23 cellular contexts compared by ENCODE assay signal in the genomic region with DNA sequence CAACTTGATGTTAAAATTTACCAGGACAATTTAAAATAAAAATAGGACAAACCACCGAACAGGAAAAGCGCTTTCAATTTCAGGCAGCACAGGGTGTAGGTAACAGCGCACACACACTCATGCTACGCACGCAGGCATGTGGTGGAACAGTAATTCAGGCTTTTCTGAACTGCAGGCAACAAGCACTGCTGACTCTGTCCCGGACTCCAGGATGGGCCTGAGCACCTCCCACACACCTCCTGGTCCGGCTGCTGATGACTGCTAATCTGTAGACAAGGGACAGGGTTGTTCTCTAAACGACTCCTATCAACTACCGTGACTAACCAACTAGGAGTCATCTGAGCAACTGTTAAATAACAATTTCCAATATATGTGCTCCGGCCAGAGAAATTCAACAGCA.
DNase-seq lines count a peak whose midpoint lies in the region; ATAC-seq and TF ChIP-seq lines count a peak whose summit lies in the region.
"Had no signal": no experiment of that assay in that cellular context is flagged by ENCODE, and none has a peak within 500 bp of the region (broad histone marks: within the 10 kb centered on the region; RNA-seq: fewer than 3 reads in every experiment).

No MANE protein-coding gene starts in this region.

- no peaks in the 10 kb centered on the region for H3F3A ChIP-seq in GM23338 (replicated peaks; ENCODE audit: low read depth)

- CTCF ChIA-PET in CD4-positive, alpha-beta T cell (lab: Charles Lee) = no interaction called here
- CTCF ChIA-PET in naive thymus-derived CD4-positive, alpha-beta T cell (lab: Charles Lee) = interaction anchor here (0.6 kb wide), 1 partner anchor 424 kb away, joined by 3 read pairs; no protein-coding TSS in a partner anchor

- H3K9me3 Mint-ChIP-seq in CD4-positive, alpha-beta T cell = no peaks in the 10 kb centered on the region
- H3K9me3 Mint-ChIP-seq in GM23338 = no peaks in the 10 kb centered on the region
- no peaks in the 10 kb centered on the region for H3K9me3 Mint-ChIP-seq in activated naive CD8-positive, alpha-beta T cell treated with anti-CD3 and anti-CD28 coated beads, Interleukin-2, amount 50 U/mL, for 24 hours
- H3K9me3 Mint-ChIP-seq in naive thymus-derived CD4-positive, alpha-beta T cell = peaks cover 0 to 1% (median 0%) of the 10 kb centered on the region in 11 donors
- H3K9me3 Mint-ChIP-seq: WTC11 had no signal

- peak; percentile 54 for ATAC-seq in CD4-positive, alpha-beta T cell (ENCODE audit: poor library complexity)
- ATAC-seq in GM23338 (no peak), esophagus mucosa (no peak), GM21576 (IDR thresholded peaks at IDR 0.05; ENCODE audit: unreplicated experiment) (no peak)
- no peak for ATAC-seq in activated naive CD8-positive, alpha-beta T cell treated with anti-CD3 and anti-CD28 coated beads, Interleukin-2, amount 50 U/mL, for 24 hours
- no peak for ATAC-seq in naive thymus-derived CD4-positive, alpha-beta T cell
- ATAC-seq: psoas muscle, WTC11 had no signal

- H3K36me3 Mint-ChIP-seq in CD4-positive, alpha-beta T cell (ENCODE audit: low read depth) = peaks cover 97% of the 10 kb centered on the region
- H3K36me3 Mint-ChIP-seq in GM23338 (ENCODE audit: low read depth) = peaks cover 3% of the 10 kb centered on the region; the same call in 2 of the 3 replicates
- H3K36me3 Mint-ChIP-seq in activated naive CD8-positive, alpha-beta T cell treated with anti-CD3 and anti-CD28 coated beads, Interleukin-2, amount 50 U/mL, for 24 hours (ENCODE audit: low read depth) = peaks cover 61% of the 10 kb centered on the region
- H3K36me3 Mint-ChIP-seq in naive thymus-derived CD4-positive, alpha-beta T cell = peaks cover 14 to 64% (median 49%) of the 10 kb centered on the region in 5 donors

- H3K4me1 Mint-ChIP-seq in CD4-positive, alpha-beta T cell (ENCODE audit: low read depth) = peaks cover 50% of the 10 kb centered on the region
- H3K4me1 Mint-ChIP-seq in GM23338 = peaks cover 18% of the 10 kb centered on the region
- peaks cover 49% of the 10 kb centered on the region for H3K4me1 Mint-ChIP-seq in activated naive CD8-positive, alpha-beta T cell treated with anti-CD3 and anti-CD28 coated beads, Interleukin-2, amount 50 U/mL, for 24 hours
- H3K4me1 Mint-ChIP-seq in naive thymus-derived CD4-positive, alpha-beta T cell = peaks cover 15 to 58% (median 49%) of the 10 kb centered on the region in 7 donors

- H3K9me2 ChIP-seq in GM23338 (ENCODE audit: insufficient read depth) = no peaks in the 10 kb centered on the region

- no peaks in the 10 kb centered on the region for H3K36me3 ChIP-seq in GM23338 (ENCODE audit: insufficient read depth)
- peaks cover 29 to 69% (median 35%) of the 10 kb centered on the region in 3 experiments for H3K36me3 ChIP-seq in naive thymus-derived CD4-positive, alpha-beta T cell (ENCODE audit: control insufficient read depth in 2 of 3, insufficient read depth in 3 of 3, low read length in 3 of 3)

- no peaks in the 10 kb centered on the region for H3K9me3 ChIP-seq in CD4-positive, alpha-beta T cell (ENCODE audit: control insufficient read depth, low read length)
- H3K9me3 ChIP-seq in naive thymus-derived CD4-positive, alpha-beta T cell (ENCODE audit: control insufficient read depth in 2 of 3, low read length in 3 of 3) = no peaks in the 10 kb centered on the region
- H3K9me3 ChIP-seq: breast epithelium, esophagus squamous epithelium, psoas muscle, thoracic aorta had no signal

- H3K4me3 ChIP-seq in GM23338 = no peak overlapping the region
- H3K4me3 ChIP-seq in naive thymus-derived CD4-positive, alpha-beta T cell (ENCODE audit: low read length) = no peak overlapping the region
- H3K4me3 ChIP-seq: breast epithelium, dorsolateral prefrontal cortex, esophagus squamous epithelium, psoas muscle, smooth muscle cell, thoracic aorta had no signal

- no peak for TF ChIP-seq CTCF in CD4-positive, alpha-beta T cell (IDR thresholded peaks at IDR 0.05)
- no peak for TF ChIP-seq CTCF in GM23338 (conservative IDR thresholded peaks at IDR 0.05; ENCODE audit: low read depth in 2 of 2)

- H4K20me1 ChIP-seq in GM23338 (replicated peaks; ENCODE audit: insufficient read depth) = 0 out of 2 replicates have a peak, but pooled peaks cover 8% of the 10 kb centered on the region

- H3K27me3 Mint-ChIP-seq in CD4-positive, alpha-beta T cell = no peaks in the 10 kb centered on the region
- no peaks in the 10 kb centered on the region for H3K27me3 Mint-ChIP-seq in GM23338 (ENCODE audit: insufficient read depth, low read depth, poor library complexity)
- no peaks in the 10 kb centered on the region for H3K27me3 Mint-ChIP-seq in activated naive CD8-positive, alpha-beta T cell treated with anti-CD3 and anti-CD28 coated beads, Interleukin-2, amount 50 U/mL, for 24 hours
- no peaks in the 10 kb centered on the region for H3K27me3 Mint-ChIP-seq in naive thymus-derived CD4-positive, alpha-beta T cell

- no peak for DNase-seq in CD4-positive, alpha-beta T cell
- DNase-seq in GM23338 (ENCODE audit: low spot score) (no peak), SIG-M5 (lab: John Stamatoyannopoulos, UW) (no peak)
- DNase-seq in activated naive CD8-positive, alpha-beta T cell treated with anti-CD3 and anti-CD28 coated beads, Interleukin-2, amount 50 U/mL, for 24 hours = no peak
- DNase-seq in naive thymus-derived CD4-positive, alpha-beta T cell = no peak
- DNase-seq in stimulated activated naive CD4-positive, alpha-beta T cell (lab: John Stamatoyannopoulos, UW) = no peak
- DNase-seq: activated naive CD4-positive, alpha-beta T cell treated with Interleukin-2 at 50 U/mL for 16 hours; dorsolateral prefrontal cortex; esophagus squamous epithelium; Karpas-422; NCI-H1105; NCI-H2081 treated with DMSO at 0.1 percent for 48 hours; NCI-H510A; psoas muscle; Right ventricle myocardium superior; stimulated activated CD4-positive, alpha-beta T cell treated with anti-CD3 and anti-CD28 coated beads, Interleukin-4, amount 100 ng/mL, for 4 hours; T-helper 2 cell had no signal

- peak overlapping the region; percentile 40 for H3K4me3 Mint-ChIP-seq in CD4-positive, alpha-beta T cell
- no peak overlapping the region for H3K4me3 Mint-ChIP-seq in GM23338
- no peak overlapping the region for H3K4me3 Mint-ChIP-seq in activated naive CD8-positive, alpha-beta T cell treated with anti-CD3 and anti-CD28 coated beads, Interleukin-2, amount 50 U/mL, for 24 hours
- peak overlapping the region in 1 of 10 donors; percentile 56 for H3K4me3 Mint-ChIP-seq in naive thymus-derived CD4-positive, alpha-beta T cell
- H3K4me3 Mint-ChIP-seq: WTC11 had no signal

- no peak overlapping the region for H3K27ac ChIP-seq in CD4-positive, alpha-beta T cell (ENCODE audit: low read depth, low read length)
- no peak overlapping the region for H3K27ac ChIP-seq in GM23338 (ENCODE audit: low read depth)
- H3K27ac ChIP-seq in naive thymus-derived CD4-positive, alpha-beta T cell (ENCODE audit: low read depth, low read length) = no peak overlapping the region
- H3K27ac ChIP-seq: breast epithelium, esophagus squamous epithelium, psoas muscle, thoracic aorta had no signal

- H3K79me2 ChIP-seq in GM23338 (replicated peaks; ENCODE audit: insufficient read depth) = no peaks in the 10 kb centered on the region

- peak overlapping the region; percentile 83 for H3K27ac Mint-ChIP-seq in CD4-positive, alpha-beta T cell
- peak overlapping the region; percentile 18; the same call in 1 of the 2 replicates for H3K27ac Mint-ChIP-seq in GM23338
- H3K27ac Mint-ChIP-seq in activated naive CD8-positive, alpha-beta T cell treated with anti-CD3 and anti-CD28 coated beads, Interleukin-2, amount 50 U/mL, for 24 hours = peak overlapping the region; percentile 61
- peak overlapping the region in 8 of 9 donors; percentile 34 to 87 (median 73) for H3K27ac Mint-ChIP-seq in naive thymus-derived CD4-positive, alpha-beta T cell
- H3K27ac Mint-ChIP-seq: WTC11 had no signal

- intact Hi-C loops in CD4-positive, alpha-beta T cell (cut with DNase I, micrococcal nuclease) = no loop called here
- intact Hi-C loops in naive thymus-derived CD4-positive, alpha-beta T cell (cut with micrococcal nuclease) = no loop called here

- POLR2A ChIA-PET in CD4-positive, alpha-beta T cell (lab: Charles Lee) = interaction anchor here (1.3 kb wide), 1 partner anchor 19 kb away, joined by 5 read pairs; no protein-coding TSS in a partner anchor
- POLR2A ChIA-PET in naive thymus-derived CD4-positive, alpha-beta T cell (lab: Charles Lee) = no interaction called here

- H3K4me2 ChIP-seq in GM23338 = no peak overlapping the region
- H3K4me2 ChIP-seq: smooth muscle cell had no signal

- H3K27me3 ChIP-seq in CD4-positive, alpha-beta T cell (ENCODE audit: control insufficient read depth, insufficient read depth, low read length) = no peaks in the 10 kb centered on the region
- H3K27me3 ChIP-seq in GM23338 (ENCODE audit: insufficient read depth) = no peaks in the 10 kb centered on the region
- no peaks in the 10 kb centered on the region for H3K27me3 ChIP-seq in naive thymus-derived CD4-positive, alpha-beta T cell (ENCODE audit: control insufficient read depth in 2 of 2, insufficient read depth in 2 of 2, low read length in 2 of 2)
- H3K27me3 ChIP-seq: breast epithelium, dorsolateral prefrontal cortex, esophagus squamous epithelium had no signal

- peaks cover 19% of the 10 kb centered on the region for H3K4me1 ChIP-seq in GM23338 (ENCODE audit: insufficient read depth)
- H3K4me1 ChIP-seq in naive thymus-derived CD4-positive, alpha-beta T cell (ENCODE audit: control insufficient read depth in 2 of 2, insufficient read depth in 2 of 2, low read length in 2 of 2) = peaks cover 13 to 15% of the 10 kb centered on the region in 2 donors
- H3K4me1 ChIP-seq: breast epithelium, esophagus squamous epithelium, psoas muscle had no signal

- H2AFZ ChIP-seq in GM23338 = no peak overlapping the region

TF ChIP-seq in GM23338, 12 proteins besides CTCF, POLR2A, EP300 and RAD21 (continues in another document):
- TF ChIP-seq ZNF114 (CRISPR knock-in tag; IDR thresholded peaks at IDR 0.05) = no peak
- no peak for TF ChIP-seq STAT1 (IDR thresholded peaks at IDR 0.05; ENCODE audit: unreplicated experiment)
- TF ChIP-seq CREB1 (CRISPR knock-in tag; IDR thresholded peaks at IDR 0.05; ENCODE audit: low read depth) = no peak
- TF ChIP-seq, protein P1, sequence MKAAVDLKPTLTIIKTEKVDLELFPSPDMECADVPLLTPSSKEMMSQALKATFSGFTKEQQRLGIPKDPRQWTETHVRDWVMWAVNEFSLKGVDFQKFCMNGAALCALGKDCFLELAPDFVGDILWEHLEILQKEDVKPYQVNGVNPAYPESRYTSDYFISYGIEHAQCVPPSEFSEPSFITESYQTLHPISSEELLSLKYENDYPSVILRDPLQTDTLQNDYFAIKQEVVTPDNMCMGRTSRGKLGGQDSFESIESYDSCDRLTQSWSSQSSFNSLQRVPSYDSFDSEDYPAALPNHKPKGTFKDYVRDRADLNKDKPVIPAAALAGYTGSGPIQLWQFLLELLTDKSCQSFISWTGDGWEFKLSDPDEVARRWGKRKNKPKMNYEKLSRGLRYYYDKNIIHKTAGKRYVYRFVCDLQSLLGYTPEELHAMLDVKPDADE (IDR thresholded peaks at IDR 0.05) = no peak
- TF ChIP-seq EZH2 (IDR thresholded peaks at IDR 0.05; ENCODE audit: low read depth, unreplicated experiment) = no peak

Comparison
In these comparisons a context has a peak if more than half of its experiments do, and no peak if none do; other contexts are left out.
1. H3K27ac Mint-ChIP-seq: peak in every context shown above with its lines; median percentile 83 in CD4-positive, alpha-beta T cell; 73 in naive thymus-derived CD4-positive, alpha-beta T cell; 61 in activated naive CD8-positive, alpha-beta T cell treated with anti-CD3 and anti-CD28 coated beads, Interleukin-2, amount 50 U/mL, for 24 hours; 18 in GM23338.